Comparison of ENCODE assay signal across 8 cellular contexts in the genomic region with DNA sequence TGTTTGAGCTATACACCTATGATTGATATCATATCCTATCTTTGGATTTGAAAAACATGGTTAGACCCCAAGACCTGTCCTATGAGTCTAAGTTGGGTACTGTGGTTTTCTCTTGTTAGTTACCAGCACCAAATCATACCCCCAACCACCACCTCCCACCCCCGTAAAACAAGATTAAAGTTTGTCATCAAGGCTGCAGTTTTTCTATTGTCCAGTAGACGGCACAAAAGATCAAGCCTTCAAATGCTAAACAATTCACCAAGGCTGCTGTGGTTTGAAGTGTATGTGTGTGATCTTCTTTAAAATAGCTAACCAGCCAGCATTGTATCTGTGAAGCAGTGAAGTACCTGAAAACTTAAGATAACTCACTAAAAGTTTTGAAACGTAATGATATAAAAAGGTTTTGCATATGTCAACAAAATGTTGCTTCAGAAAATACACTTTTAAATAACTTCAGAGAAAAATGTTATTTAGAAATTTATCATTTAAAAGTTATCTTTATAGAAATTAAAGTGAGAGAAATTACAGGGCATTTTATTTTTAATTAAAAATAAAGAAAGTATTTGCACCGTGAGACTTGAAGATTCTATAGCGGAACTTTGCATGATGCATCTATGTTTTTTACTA. TPM values are rescaled to one million over a fixed set of nuclear protein-coding genes. Genes with fewer than 3 reads are reported as not detected.
DNase-seq lines count a peak whose midpoint lies in the region; ATAC-seq and TF ChIP-seq lines count a peak whose summit lies in the region.

No MANE protein-coding gene starts in this region.

- TF ChIP-seq CTCF in HFFc6 (IDR thresholded peaks at IDR 0.05) (peak; percentile 94), MCF 10A (IDR thresholded peaks at IDR 0.05; ENCODE audit: unreplicated experiment) (peak; percentile 78)

- H3K27me3 Mint-ChIP-seq in HFFc6 (ENCODE audit: insufficient read depth), result peaks cover 13% of the 10 kb centered on the region
- peaks cover 11% of the 10 kb centered on the region for H3K27me3 Mint-ChIP-seq in MCF 10A (ENCODE audit: insufficient read depth, unreplicated experiment)

- DNase-seq in DMS153 (lab: John Stamatoyannopoulos, UW) (peak; percentile 47), HFFc6 (no peak), NCI-H460 (ENCODE audit: extremely low read depth, low read depth) (peak; percentile 54), MCF 10A (ENCODE audit: unreplicated experiment) (peak; percentile 71), medulla oblongata (ENCODE audit: extremely low spot score) (peak; percentile 87), GM19238 (ENCODE audit: insufficient read length, low spot score) (no peak), D341Med (ENCODE audit: low spot score) (no peak)

- peaks cover 25% of the 10 kb centered on the region for H3K4me1 Mint-ChIP-seq in HFFc6 (ENCODE audit: low read depth)
- H3K4me1 Mint-ChIP-seq in MCF 10A (ENCODE audit: insufficient read depth, unreplicated experiment), result no peaks in the 10 kb centered on the region

- intact Hi-C loops in MCF 10A (cut with micrococcal nuclease), result loop anchor here (1.0 to 5.0 kb wide), 9 partner anchors 146 to 1411 kb away; no protein-coding TSS in a partner anchor

- H3K36me3 Mint-ChIP-seq in HFFc6 (ENCODE audit: low read depth), result peaks cover 5% of the 10 kb centered on the region; the same call in 1 of the 2 replicates
- no peaks in the 10 kb centered on the region for H3K36me3 Mint-ChIP-seq in MCF 10A (ENCODE audit: insufficient read depth, unreplicated experiment)

- CTCF ChIA-PET in MCF 10A (lab: Yijun Ruan, JAX), result interaction anchor here (0.5 to 1.9 kb wide), 22 partner anchors 10 to 1602 kb away, joined by 3 to 10 read pairs (median 4); no protein-coding TSS in a partner anchor

- H3K27ac Mint-ChIP-seq in HFFc6, result no peak overlapping the region
- no peak overlapping the region for H3K27ac Mint-ChIP-seq in MCF 10A (ENCODE audit: low read depth, unreplicated experiment)

- ATAC-seq in HG03469 (IDR thresholded peaks at IDR 0.05; ENCODE audit: unreplicated experiment), result no peak

- BruUV-seq in MCF 10A (replicated peaks; lab: Mats Ljungman, UMichigan), result no TSS peak

- H3K4me3 Mint-ChIP-seq in HFFc6 (no peak overlapping the region), MCF 10A (ENCODE audit: unreplicated experiment) (no peak overlapping the region)

- POLR2A ChIA-PET in MCF 10A (lab: Yijun Ruan, JAX), result interaction anchor here (0.8 to 1.7 kb wide), 3 partner anchors 39 to 790 kb away, joined by 3 to 6 read pairs (median 4); no protein-coding TSS in a partner anchor

- no peaks in the 10 kb centered on the region for H3K9me3 Mint-ChIP-seq in HFFc6
- H3K9me3 Mint-ChIP-seq in MCF 10A (ENCODE audit: unreplicated experiment), result no peaks in the 10 kb centered on the region

RNA-seq across cellular contexts. Expression of a gene that starts 5.8 kb away (rescaled TPM):
- total RNA-seq in HFFc6 (2021; fragmentation: NEBNext Ultra II Directional; extraction: Animal tissue kit (Norgen Biotek cat#: 25700)), result 10 to 100 TPM; 69.1 to 85.4 (median 74.1) TPM
- total RNA-seq in NCI-H460 (2014; rRNA removed; shearing (Covaris generic)), result 3.9 and 4.2 TPM in 2 replicates
- polyA plus RNA-seq in NCI-H460 (2014; cell fraction: nucleus; rRNA removed), result 4.5 and 8.8 TPM in 2 replicates
- 4.1 and 4.4 TPM in 2 replicates for total RNA-seq in MCF 10A (2022)

Comparison
In these comparisons a context has a peak if more than half of its experiments do, and no peak if none do; other contexts are left out.
1. DNase-seq: peak in DMS153 (single experiment), NCI-H460 (single experiment), MCF 10A (single experiment) and medulla oblongata (single experiment); none in HFFc6 (single experiment), GM19238 (single experiment) and D341Med (single experiment).
2. RNA of a gene that starts 5.8 kb away (total RNA-seq): 69.1 to 85.4 TPM in HFFc6; 4.1 to 4.4 TPM in MCF 10A and 3.9 to 4.2 TPM in NCI-H460; every median in the first group is over 10 times any median in the second.